ENCODE assay signal across 17 cellular contexts in genomic region chr12:91984571-91984970, GRCh38.
DNase-seq lines count a peak whose midpoint lies in the region; TF ChIP-seq lines count a peak whose summit lies in the region.
"Had no signal": no experiment of that assay in that cellular context is flagged by ENCODE, and none has a peak within 500 bp of the region (broad histone marks: within the 10 kb centered on the region; RNA-seq: fewer than 3 reads in every experiment).

No MANE protein-coding gene starts in this region.

- H3K4me3 ChIP-seq in fibroblast of the aortic adventitia (ENCODE audit: low read depth, low read length), result no peak overlapping the region
- peak overlapping the region; percentile 8 for H3K4me3 ChIP-seq in skeletal muscle satellite cell (ENCODE audit: low read length)
- H3K4me3 ChIP-seq: gastroesophageal sphincter, lower lobe of right lung, vagina had no signal

- no peak for TF ChIP-seq CTCF in fibroblast of the aortic adventitia (IDR thresholded peaks at IDR 0.05; ENCODE audit: insufficient read depth, low read length)

- peak overlapping the region; percentile 59 for H3K4me2 ChIP-seq in skeletal muscle satellite cell (ENCODE audit: low read length)

- no peaks in the 10 kb centered on the region for H3K9me3 ChIP-seq in skeletal muscle satellite cell (replicated peaks; ENCODE audit: low read length)
- H3K9me3 ChIP-seq: gastroesophageal sphincter, lower lobe of right lung, vagina had no signal

- H3K36me3 ChIP-seq in skeletal muscle satellite cell (ENCODE audit: insufficient read depth, low read length), result no peaks in the 10 kb centered on the region
- H3K36me3 ChIP-seq: gastroesophageal sphincter, lower lobe of right lung, vagina had no signal

- peak; percentile 41 for DNase-seq in NCI-H748 (lab: John Stamatoyannopoulos, UW; ENCODE audit: unreplicated experiment)
- DNase-seq in NCI-H748 treated with DMSO at 0.1 percent for 48 hours (lab: John Stamatoyannopoulos, UW), result no peak
- DNase-seq in amniotic epithelial cell (ENCODE audit: low read depth), result peak; percentile 62
- DNase-seq in fibroblast of the aortic adventitia (ENCODE audit: low read depth), result peak; percentile 65
- DNase-seq in cerebellar nuclear complex (lab: John Stamatoyannopoulos, UW), result no peak
- no peak for DNase-seq in stimulated activated CD4-positive, alpha-beta T cell treated with anti-CD3 and anti-CD28 coated beads, Interleukin-2, amount 100 ng/mL, for 48 hours
- DNase-seq in DMS79 (lab: John Stamatoyannopoulos, UW), result no peak
- DNase-seq: ACHN; activated CD4-positive, alpha-beta T cell treated with anti-CD3 and anti-CD28 coated beads for 48 hours; activated CD8-positive, alpha-beta memory T cell treated with anti-CD3 and anti-CD28 coated beads, Interleukin-2, amount 50 U/mL, for 48 hours; activated naive CD4-positive, alpha-beta T cell treated with Interleukin-2 at 50 U/mL for 16 hours; CD4-positive, alpha-beta memory T cell; lower lobe of right lung; naive thymus-derived CD4-positive, alpha-beta T cell had no signal

- peaks cover 50% of the 10 kb centered on the region for H3K4me1 ChIP-seq in skeletal muscle satellite cell (ENCODE audit: control insufficient read depth, insufficient read depth, low read length)
- H3K4me1 ChIP-seq: lower lobe of right lung, vagina had no signal

- peak overlapping the region; percentile 29 for H3K9ac ChIP-seq in skeletal muscle satellite cell (ENCODE audit: low read depth, low read length)

- no peaks in the 10 kb centered on the region for H3K27me3 ChIP-seq in skeletal muscle satellite cell (ENCODE audit: control insufficient read depth, insufficient read depth, low read length)
- H3K27me3 ChIP-seq: gastroesophageal sphincter, vagina had no signal

Comparison
In these comparisons a context has a peak if more than half of its experiments do, and no peak if none do; other contexts are left out.
1. DNase-seq: peak in NCI-H748 (single experiment), amniotic epithelial cell (single experiment) and fibroblast of the aortic adventitia (single experiment); none in NCI-H748 treated with DMSO at 0.1 percent for 48 hours (single experiment), cerebellar nuclear complex (0 of 2), stimulated activated CD4-positive, alpha-beta T cell treated with anti-CD3 and anti-CD28 coated beads, Interleukin-2, amount 100 ng/mL, for 48 hours (0 of 2) and DMS79 (single experiment).